ENCODE assay signal across 8 cellular contexts in genomic region chr1:58815069-58815679, GRCh38. TPM values are rescaled to one million over a fixed set of nuclear protein-coding genes. Genes with fewer than 3 reads are reported as not detected.
DNase-seq lines count a peak whose midpoint lies in the region; ATAC-seq and TF ChIP-seq lines count a peak whose summit lies in the region.

No MANE protein-coding gene starts in this region.

- TF ChIP-seq RAD21 in liver (IDR thresholded peaks at IDR 0.05), result peak; percentile 26 to 61

- H3K27ac Mint-ChIP-seq in activated B cell treated with CpG ODN at 0.5 μM for 24 hours, result peak overlapping the region; percentile 92

- peaks cover 2% of the 10 kb centered on the region for H3K36me3 Mint-ChIP-seq in activated B cell treated with CpG ODN at 0.5 μM for 24 hours (ENCODE audit: low read depth)

- CTCF ChIA-PET in activated B cell treated with CpG ODN at 0.5 μM for 24 hours (lab: Charles Lee), result no interaction called here

- H3K9ac ChIP-seq in DND-41 (ENCODE audit: low read depth, low read length), result no peak overlapping the region
- H3K9ac ChIP-seq in liver (ENCODE audit: low read depth in 1 of 2, low read length in 2 of 2), result peak overlapping the region; percentile 86 to 93

- H3K27ac ChIP-seq in DND-41 (ENCODE audit: low read length) (peak overlapping the region; percentile 98; the same call in 1 of the 2 replicates), liver (ENCODE audit: low read depth in 1 of 2, low read length in 2 of 2) (peak overlapping the region; percentile 94 to 96)

- H3K27me3 ChIP-seq in DND-41 (ENCODE audit: insufficient read depth, low read length, poor library complexity) (no peaks in the 10 kb centered on the region), liver (ENCODE audit: control insufficient read depth in 4 of 4, insufficient read depth in 4 of 4, low read length in 3 of 4) (no peaks in the 10 kb centered on the region)

- H2AFZ ChIP-seq in DND-41 (ENCODE audit: low read depth, low read length), result 0 out of 2 replicates have a peak overlapping the region, but pooled peaks have one; percentile 99

- DNase-seq in DND-41 (no peak), HuH-7.5 (ENCODE audit: low spot score) (peak; percentile 80), activated B cell treated with CpG ODN at 0.5 μM for 24 hours (peak; percentile 61), dermis blood vessel endothelial cell (peak; percentile 93), NCI-H2171 (lab: John Stamatoyannopoulos, UW) (no peak)
- peak; percentile 36 to 38 for DNase-seq in stimulated activated CD4-positive, alpha-beta T cell treated with anti-CD3 and anti-CD28 coated beads, Interleukin-4, amount 100 ng/mL, for 4 hours

- no peaks in the 10 kb centered on the region for H3K9me3 ChIP-seq in DND-41 (ENCODE audit: insufficient read depth, low read length, severe bottlenecking)
- H3K9me3 ChIP-seq in liver (ENCODE audit: control insufficient read depth in 4 of 4, low read length in 3 of 4), result no peaks in the 10 kb centered on the region

- H3K4me1 ChIP-seq in DND-41 (ENCODE audit: insufficient read depth, low read length) (peaks cover 17% of the 10 kb centered on the region), liver (ENCODE audit: control insufficient read depth in 4 of 4, insufficient read depth in 4 of 4, low read length in 3 of 4) (peaks cover 1 to 12% (median 4%) of the 10 kb centered on the region in 4 donors)

- H4K20me1 ChIP-seq in DND-41 (ENCODE audit: insufficient read depth, low read length), result no peaks in the 10 kb centered on the region

- TF ChIP-seq CTCF in DND-41 (IDR thresholded peaks at IDR 0.05; ENCODE audit: borderline replicate concordance, extremely low read depth, low read length, poor library complexity, severe bottlenecking) (no peak), activated B cell treated with CpG ODN at 0.5 μM for 24 hours (IDR thresholded peaks at IDR 0.05) (no peak), liver (IDR thresholded peaks at IDR 0.05; ENCODE audit: low read depth, low read length, missing input control) (no peak)

- peaks cover 46% of the 10 kb centered on the region for H3K4me1 Mint-ChIP-seq in activated B cell treated with CpG ODN at 0.5 μM for 24 hours

- 9% methylated on average over 36 of the region's 36 CpGs for WGBS in liver

- POLR2A ChIA-PET in activated B cell treated with CpG ODN at 0.5 μM for 24 hours (lab: Charles Lee), result interaction anchor here (0.8 to 4.2 kb wide), 3 partner anchors 24 to 212 kb away, joined by 3 to 25 read pairs (median 4); partner anchors contain the start of gene JUN

- no peaks in the 10 kb centered on the region for H3K79me2 ChIP-seq in DND-41 (ENCODE audit: insufficient read depth, low read length)

- H3K27me3 Mint-ChIP-seq in activated B cell treated with CpG ODN at 0.5 μM for 24 hours, result no peaks in the 10 kb centered on the region

- intact Hi-C loops in activated B cell treated with CpG ODN at 0.5 μM for 24 hours (cut with micrococcal nuclease), result loop anchor here (1.0 to 10.0 kb wide), 2 partner anchors 480 to 692 kb away; partner anchors contain the start of gene FGGY

- no peaks in the 10 kb centered on the region for H3K9me3 Mint-ChIP-seq in activated B cell treated with CpG ODN at 0.5 μM for 24 hours

- peak overlapping the region; percentile 93 for H3K4me3 Mint-ChIP-seq in activated B cell treated with CpG ODN at 0.5 μM for 24 hours

- ATAC-seq in DND-41 (ENCODE audit: insufficient read depth, low read depth) (no peak), GM21619 (IDR thresholded peaks at IDR 0.05; ENCODE audit: unreplicated experiment) (peak; percentile 62), activated B cell treated with CpG ODN at 0.5 μM for 24 hours (ENCODE audit: low read depth) (peak; percentile 59)

- H3K36me3 ChIP-seq in DND-41 (ENCODE audit: insufficient read depth, low read length) (no peaks in the 10 kb centered on the region), liver (ENCODE audit: control insufficient read depth in 4 of 4, insufficient read depth in 3 of 4, low read depth in 1 of 4, low read length in 3 of 4) (no peaks in the 10 kb centered on the region)

- H3K4me3 ChIP-seq in DND-41 (ENCODE audit: low read depth in 1 of 2, low read length in 2 of 2) (peak overlapping the region in 1 of 2 experiments; percentile 69; a peak in 1 of 4 replicates), liver (ENCODE audit: low read depth in 1 of 3, low read length in 3 of 3) (peak overlapping the region; percentile 71 to 85 (median 84))

- H3K4me2 ChIP-seq in DND-41 (ENCODE audit: insufficient read depth, low read length), result peak overlapping the region; percentile 91

TF ChIP-seq in liver, 16 proteins besides CTCF, POLR2A, EP300 and RAD21:
- TF ChIP-seq HNF4G (IDR thresholded peaks at IDR 0.05) (no peak), ZBTB33 (IDR thresholded peaks at IDR 0.05) (no peak), HNF4A (conservative IDR thresholded peaks at IDR 0.05) (peak in 1 of 2 donors; percentile 40), RXRA (IDR thresholded peaks at IDR 0.05) (peak; percentile 54 to 59), EGR1 (IDR thresholded peaks at IDR 0.05; ENCODE audit: low read depth in 2 of 2) (peak; percentile 59 to 75), FOXA2 (IDR thresholded peaks at IDR 0.05) (peak; percentile 90), FOXA1 (IDR thresholded peaks at IDR 0.05) (peak; percentile 53), YY1 (IDR thresholded peaks at IDR 0.05) (peak; percentile 46), TAF1 (conservative IDR thresholded peaks at IDR 0.05) (no peak), GABPA (IDR thresholded peaks at IDR 0.05 in 1 of 2, conservative IDR thresholded peaks at IDR 0.05 in 1 of 2) (peak in 1 of 2 donors; percentile 63), NR2F2 (IDR thresholded peaks at IDR 0.05) (peak; percentile 72), ATF3 (IDR thresholded peaks at IDR 0.05) (no peak), MAX (IDR thresholded peaks at IDR 0.05) (peak; percentile 15), SP1 (IDR thresholded peaks at IDR 0.05) (peak; percentile 72), REST (IDR thresholded peaks at IDR 0.05) (peak; percentile 43), JUND (IDR thresholded peaks at IDR 0.05) (no peak)

RNA-seq across cellular contexts. Expression of gene JUN, which starts 31.3 kb away (rescaled TPM):
- total RNA-seq in activated B cell treated with CpG ODN at 0.5 μM for 24 hours (35.3 and 36.6 TPM in 2 replicates), dermis blood vessel endothelial cell (73.5 and 159 TPM in 2 replicates), liver (10 to 100 TPM; 15.7 to 29.8 TPM)
- 10 to 100 TPM; 15.0 to 19.3 TPM for polyA plus RNA-seq in liver

Comparison
In these comparisons a context has a peak if more than half of its experiments do, and no peak if none do; other contexts are left out.
1. DNase-seq: peak in HuH-7.5 (single experiment), activated B cell treated with CpG ODN at 0.5 μM for 24 hours (single experiment), dermis blood vessel endothelial cell (single experiment) and stimulated activated CD4-positive, alpha-beta T cell treated with anti-CD3 and anti-CD28 coated beads, Interleukin-4, amount 100 ng/mL, for 4 hours (2 of 2); none in DND-41 (single experiment) and NCI-H2171 (single experiment).